Comparison of ENCODE assay signal across 9 cellular contexts in the genomic region with DNA sequence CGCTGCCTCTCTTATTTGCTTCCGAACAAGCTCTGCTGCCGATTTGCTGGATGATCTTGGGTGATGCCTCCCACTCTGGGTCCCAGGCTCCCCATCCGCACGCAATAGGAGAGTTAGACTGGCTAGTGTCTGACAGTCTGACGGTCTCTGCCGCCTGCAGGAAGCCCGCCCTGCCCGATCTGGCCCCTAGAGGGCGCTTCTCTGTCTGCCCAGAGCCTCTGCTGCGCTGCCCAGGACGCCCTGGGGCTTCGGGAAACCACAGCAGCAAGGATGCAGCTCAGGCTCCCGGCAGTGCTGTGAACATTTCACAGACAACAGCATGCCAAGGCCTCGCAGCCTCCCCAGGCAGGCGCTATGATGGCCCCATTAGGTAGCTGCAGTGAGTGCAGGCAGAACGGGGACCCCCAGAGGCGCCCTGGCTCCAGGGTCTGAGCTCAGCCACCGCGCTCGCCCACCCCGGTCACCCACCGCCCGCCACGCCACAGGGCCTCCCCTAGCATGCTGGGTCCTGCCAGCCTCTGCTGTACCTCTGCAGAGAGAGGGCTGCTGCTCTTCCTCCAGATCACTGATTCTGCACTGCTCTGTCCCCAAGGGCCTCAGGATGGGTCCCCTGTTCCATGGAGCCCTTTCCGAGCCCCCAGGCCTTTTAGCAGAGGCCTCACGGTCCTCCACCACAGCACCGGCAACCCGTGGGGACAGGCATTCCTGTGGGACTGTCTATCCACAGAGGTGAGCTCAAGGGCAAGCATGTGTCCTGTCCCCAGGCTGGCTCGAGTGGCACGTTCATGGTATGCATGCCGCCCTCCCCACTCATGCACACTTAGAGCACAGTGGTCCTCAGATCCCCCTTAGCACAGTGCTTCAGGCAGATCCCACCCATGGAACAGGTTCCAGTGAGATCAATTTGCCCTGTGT. TPM values are rescaled to one million over a fixed set of nuclear protein-coding genes. Genes with fewer than 3 reads are reported as not detected.
A peak's percentile ranks its signal among the peaks of the same experiment; 100 is the strongest.
DNase-seq lines count a peak whose midpoint lies in the region; ATAC-seq, FAIRE-seq and TF ChIP-seq lines count a peak whose summit lies in the region.
"Had no signal": no experiment of that assay in that cellular context is flagged by ENCODE, and none has a peak within 500 bp of the region (broad histone marks: within the 10 kb centered on the region; RNA-seq: fewer than 3 reads in every experiment).

No MANE protein-coding gene starts in this region.

- ATAC-seq in pancreas: peak; percentile 83 to 96 (median 91)
- ATAC-seq in HG03108 (IDR thresholded peaks at IDR 0.05; ENCODE audit: unreplicated experiment): no peak

- DNase-seq in SKM-1 (lab: John Stamatoyannopoulos, UW; ENCODE audit: unreplicated experiment) (peak; percentile 41), globus pallidus (ENCODE audit: low spot score) (peak; percentile 80), pancreas (peak; percentile 65 to 98 (median 86)), tibial artery (peak; percentile 84 to 88)
- DNase-seq in activated naive CD4-positive, alpha-beta T cell treated with anti-CD3 and anti-CD28 coated beads for 36 hours: peak; percentile 86

- H3K4me3 ChIP-seq in DOHH2 (ENCODE audit: low read length) (no peak overlapping the region), Loucy (ENCODE audit: low read length, poor library complexity, severe bottlenecking) (no peak overlapping the region), pancreas (no peak overlapping the region), tibial artery (no peak overlapping the region)

- TF ChIP-seq CTCF in DOHH2 (IDR thresholded peaks at IDR 0.05; ENCODE audit: low read depth, low read length, poor library complexity, severe bottlenecking) (peak; percentile 93), Loucy (conservative IDR thresholded peaks at IDR 0.05; ENCODE audit: low read length) (peak; percentile 85), pancreas (IDR thresholded peaks at IDR 0.05) (peak; percentile 92 to 97 (median 96)), tibial artery (IDR thresholded peaks at IDR 0.05) (peak; percentile 88 to 94)

- H3F3A ChIP-seq in DOHH2 (ENCODE audit: control insufficient read depth, insufficient read depth): no peaks in the 10 kb centered on the region
- H3F3A ChIP-seq in Loucy (ENCODE audit: low read depth): no peaks in the 10 kb centered on the region

- H3K27me3 ChIP-seq in DOHH2 (ENCODE audit: control insufficient read depth, low read length) (no peaks in the 10 kb centered on the region), Loucy (ENCODE audit: insufficient read depth, low read length, poor library complexity, severe bottlenecking) (no peaks in the 10 kb centered on the region), pancreas (no peaks in the 10 kb centered on the region), tibial artery (no peaks in the 10 kb centered on the region)

- no peak overlapping the region for H3K9ac ChIP-seq in Loucy (ENCODE audit: low read depth, low read length, poor library complexity, severe bottlenecking)

- H3K4me1 ChIP-seq in DOHH2 (ENCODE audit: control insufficient read depth, low read length): no peaks in the 10 kb centered on the region
- no peaks in the 10 kb centered on the region for H3K4me1 ChIP-seq in Loucy (ENCODE audit: insufficient read depth, low read length, poor library complexity, severe bottlenecking)
- no peaks in the 10 kb centered on the region for H3K4me1 ChIP-seq in pancreas
- peaks cover 0 to 10% (median 4%) of the 10 kb centered on the region in 4 donors for H3K4me1 ChIP-seq in tibial artery

- H3K9me3 ChIP-seq in DOHH2 (ENCODE audit: control insufficient read depth, insufficient read depth, low read length): no peaks in the 10 kb centered on the region
- no peaks in the 10 kb centered on the region for H3K9me3 ChIP-seq in Loucy (ENCODE audit: insufficient read depth, low read depth, low read length)
- no peaks in the 10 kb centered on the region for H3K9me3 ChIP-seq in pancreas
- no peaks in the 10 kb centered on the region for H3K9me3 ChIP-seq in tibial artery

- no peak overlapping the region for H3K4me3 Mint-ChIP-seq in activated naive CD4-positive, alpha-beta T cell treated with anti-CD3 and anti-CD28 coated beads for 36 hours

- H3K4me2 ChIP-seq in DOHH2 (ENCODE audit: low read length) (no peak overlapping the region), Loucy (ENCODE audit: low read depth, low read length, poor library complexity, severe bottlenecking) (no peak overlapping the region)

- H3K27me3 Mint-ChIP-seq in activated naive CD4-positive, alpha-beta T cell treated with anti-CD3 and anti-CD28 coated beads for 36 hours (ENCODE audit: low read depth): no peaks in the 10 kb centered on the region

- intact Hi-C loops in activated naive CD4-positive, alpha-beta T cell treated with anti-CD3 and anti-CD28 coated beads for 36 hours (cut with micrococcal nuclease): loop anchor here (1.0 kb wide), 1 partner anchor 116 kb away; no protein-coding TSS in a partner anchor
- intact Hi-C loops in pancreas (cut with DNase I) (no loop called here), tibial artery (cut with DNase I; ENCODE audit: low total_unique reads) (loop anchor here (5.0 to 10.0 kb wide), 2 partner anchors 80 to 238 kb away; no protein-coding TSS in a partner anchor)

- no peaks in the 10 kb centered on the region for H3K9me2 ChIP-seq in DOHH2 (replicated peaks; ENCODE audit: control insufficient read depth, low read length)
- H3K9me2 ChIP-seq in Loucy (replicated peaks; ENCODE audit: low read depth, low read length): no peaks in the 10 kb centered on the region

- H4K20me1 ChIP-seq in DOHH2 (ENCODE audit: control insufficient read depth, insufficient read depth, low read depth, low read length): no peaks in the 10 kb centered on the region
- H4K20me1 ChIP-seq in Loucy (ENCODE audit: insufficient read depth, low read length, poor library complexity, severe bottlenecking): no peaks in the 10 kb centered on the region

- no peak overlapping the region for H3K27ac Mint-ChIP-seq in activated naive CD4-positive, alpha-beta T cell treated with anti-CD3 and anti-CD28 coated beads for 36 hours

- H3K27ac ChIP-seq in DOHH2 (ENCODE audit: low read depth, low read length) (no peak overlapping the region), pancreas (no peak overlapping the region), tibial artery (no peak overlapping the region)

- H3K79me2 ChIP-seq in DOHH2 (ENCODE audit: control insufficient read depth, low read length): no peaks in the 10 kb centered on the region
- no peaks in the 10 kb centered on the region for H3K79me2 ChIP-seq in Loucy (ENCODE audit: insufficient read depth, low read length)

- no peaks in the 10 kb centered on the region for H3K36me3 Mint-ChIP-seq in activated naive CD4-positive, alpha-beta T cell treated with anti-CD3 and anti-CD28 coated beads for 36 hours (ENCODE audit: low read depth)

- H3K4me1 Mint-ChIP-seq in activated naive CD4-positive, alpha-beta T cell treated with anti-CD3 and anti-CD28 coated beads for 36 hours (ENCODE audit: low read depth): no peaks in the 10 kb centered on the region

- no peaks in the 10 kb centered on the region for H3K9me3 Mint-ChIP-seq in activated naive CD4-positive, alpha-beta T cell treated with anti-CD3 and anti-CD28 coated beads for 36 hours

- no peak for FAIRE-seq in pancreas (lab: Jason Lieb, UNC)
- FAIRE-seq: colon had no signal

- H3K36me3 ChIP-seq in DOHH2 (ENCODE audit: control insufficient read depth, low read length) (no peaks in the 10 kb centered on the region), Loucy (ENCODE audit: insufficient read depth, low read length) (no peaks in the 10 kb centered on the region), pancreas (no peaks in the 10 kb centered on the region), tibial artery (peaks cover 0 to 38% (median 11%) of the 10 kb centered on the region in 3 donors)

- no peak overlapping the region for H2AFZ ChIP-seq in Loucy (ENCODE audit: low read length)

- WGBS in pancreas, 2 donors: 48 to 52% methylated on average over 30 to 32 of the region's 32 CpGs

- CTCF ChIA-PET in activated naive CD4-positive, alpha-beta T cell treated with anti-CD3 and anti-CD28 coated beads for 36 hours (lab: Charles Lee): interaction anchor here (0.6 to 2.8 kb wide), 17 partner anchors 23 to 317 kb away, joined by 3 to 20 read pairs (median 3); partner anchors contain the start of gene MAFF

RNA-seq across cellular contexts. Expression of gene BAIAP2L2, which starts 4.3 kb away (rescaled TPM):
- total RNA-seq in activated naive CD4-positive, alpha-beta T cell treated with anti-CD3 and anti-CD28 coated beads for 36 hours: 1 to 10 TPM; 1.2 to 1.6 TPM
- 1 to 10 TPM in 2 of 6 donors, under 1 TPM in 4; 0.56 to 1.9 (median 0.95) TPM for total RNA-seq in pancreas
- 10 to 100 TPM in 1 of 2 donors, 1 to 10 TPM in 1; 3.6 to 13.8 TPM for polyA plus RNA-seq in pancreas

RNA-seq across cellular contexts. Expression of gene SLC16A8, which starts 30.8 kb away (rescaled TPM):
- not detected for total RNA-seq in activated naive CD4-positive, alpha-beta T cell treated with anti-CD3 and anti-CD28 coated beads for 36 hours
- under 1 TPM in 1 of 6 donors, not detected in 5; 0.06 TPM for total RNA-seq in pancreas
- under 1 TPM; 0.05 to 0.57 TPM for polyA plus RNA-seq in pancreas

RNA-seq across cellular contexts. Expression of gene PICK1, which starts 57.5 kb away (rescaled TPM):
- total RNA-seq in activated naive CD4-positive, alpha-beta T cell treated with anti-CD3 and anti-CD28 coated beads for 36 hours: 10 to 100 TPM; 17.9 to 22.1 TPM
- total RNA-seq in pancreas: 10 to 100 TPM; 12.5 to 25.8 (median 19.1) TPM
- polyA plus RNA-seq in pancreas: 10 to 100 TPM; 49.7 to 55.0 TPM

Comparison
In these comparisons a context has a peak if more than half of its experiments do, and no peak if none do; other contexts are left out.
1. intact Hi-C loops: an anchor here in activated naive CD4-positive, alpha-beta T cell treated with anti-CD3 and anti-CD28 coated beads for 36 hours (1.0 kb wide) and tibial artery (5.0 to 10.0 kb wide); none called in pancreas.